9 cellular contexts compared by ENCODE assay signal in genomic region chr7:133742709-133743538, GRCh38.
DNase-seq lines count a peak whose midpoint lies in the region; ATAC-seq and TF ChIP-seq lines count a peak whose summit lies in the region.
"Had no signal": no experiment of that assay in that cellular context is flagged by ENCODE, and none has a peak within 500 bp of the region (broad histone marks: within the 10 kb centered on the region; RNA-seq: fewer than 3 reads in every experiment).

No MANE protein-coding gene starts in this region.

- no peaks in the 10 kb centered on the region for H3K27me3 Mint-ChIP-seq in activated naive CD4-positive, alpha-beta T cell treated with anti-CD3 and anti-CD28 coated beads, Interleukin-2, amount 10 ng/mL, durations not matched to agents 7 days and 5 days
- H3K27me3 Mint-ChIP-seq: dendritic cell treated with granulocyte-macrophage colony-stimulating factor and Interleukin-4, amounts not matched to agents 40 ng/mL and 50 ng/mL, for 4 days had no signal

- H3K36me3 ChIP-seq in osteoblast (ENCODE audit: insufficient read depth, low read length): no peaks in the 10 kb centered on the region

- H3K27me3 ChIP-seq in osteoblast (ENCODE audit: insufficient read depth, low read length): no peaks in the 10 kb centered on the region

- no peaks in the 10 kb centered on the region for H3K4me1 Mint-ChIP-seq in activated naive CD4-positive, alpha-beta T cell treated with anti-CD3 and anti-CD28 coated beads, Interleukin-2, amount 10 ng/mL, durations not matched to agents 7 days and 5 days

- peak; percentile 43 for TF ChIP-seq CTCF in GM12864 (IDR thresholded peaks at IDR 0.05; ENCODE audit: low read depth, low read length, missing control alignments)
- peak; percentile 65 for TF ChIP-seq CTCF in cardiac fibroblast (IDR thresholded peaks at IDR 0.05; ENCODE audit: low read depth, low read length)
- peak; percentile 74 for TF ChIP-seq CTCF in osteoblast (IDR thresholded peaks at IDR 0.05; ENCODE audit: extremely low read depth, low read depth, low read length)

- DNase-seq in GM12864 (ENCODE audit: low read depth) (no peak), NCI-H146 (lab: John Stamatoyannopoulos, UW) (peak; percentile 6), cardiac fibroblast (ENCODE audit: low read depth in 2 of 2) (peak; percentile 58 to 62), osteoblast (ENCODE audit: insufficient read length, low spot score, missing footprints) (no peak)
- DNase-seq in activated CD4-positive, alpha-beta T cell treated with anti-CD3 and anti-CD28 coated beads, Interleukin-2, amount 50 U/mL, for 1 hour: no peak
- DNase-seq in activated naive CD4-positive, alpha-beta T cell treated with anti-CD3 and anti-CD28 coated beads, Interleukin-2, amount 10 ng/mL, durations not matched to agents 7 days and 5 days: no peak

- no peaks in the 10 kb centered on the region for H3K9me3 Mint-ChIP-seq in activated naive CD4-positive, alpha-beta T cell treated with anti-CD3 and anti-CD28 coated beads, Interleukin-2, amount 10 ng/mL, durations not matched to agents 7 days and 5 days
- H3K9me3 Mint-ChIP-seq: dendritic cell treated with granulocyte-macrophage colony-stimulating factor and Interleukin-4, amounts not matched to agents 40 ng/mL and 50 ng/mL, for 4 days had no signal

- H3K27ac Mint-ChIP-seq in activated naive CD4-positive, alpha-beta T cell treated with anti-CD3 and anti-CD28 coated beads, Interleukin-2, amount 10 ng/mL, durations not matched to agents 7 days and 5 days: no peak overlapping the region
- H3K27ac Mint-ChIP-seq: dendritic cell treated with granulocyte-macrophage colony-stimulating factor and Interleukin-4, amounts not matched to agents 40 ng/mL and 50 ng/mL, for 4 days had no signal

- no peaks in the 10 kb centered on the region for H3K36me3 Mint-ChIP-seq in activated naive CD4-positive, alpha-beta T cell treated with anti-CD3 and anti-CD28 coated beads, Interleukin-2, amount 10 ng/mL, durations not matched to agents 7 days and 5 days

- H3K27ac ChIP-seq in osteoblast (ENCODE audit: low read depth, low read length): no peak overlapping the region

- CTCF ChIA-PET in activated naive CD4-positive, alpha-beta T cell treated with anti-CD3 and anti-CD28 coated beads, Interleukin-2, amount 10 ng/mL, durations not matched to agents 7 days and 5 days (lab: Charles Lee): interaction anchor here (0.8 kb wide), 1 partner anchor 34 kb away, joined by 3 read pairs; no protein-coding TSS in a partner anchor

- no peaks in the 10 kb centered on the region for H3K4me1 ChIP-seq in osteoblast (ENCODE audit: insufficient read depth, low read length)

- H3K4me2 ChIP-seq in osteoblast (ENCODE audit: insufficient read depth, low read length): no peak overlapping the region

- no peaks in the 10 kb centered on the region for H3K9me3 ChIP-seq in osteoblast (ENCODE audit: low read depth, low read length)

- H3K79me2 ChIP-seq in osteoblast (ENCODE audit: insufficient read depth, low read length): no peaks in the 10 kb centered on the region

- H4K20me1 ChIP-seq in osteoblast (ENCODE audit: insufficient read depth, low read length): no peaks in the 10 kb centered on the region

- no peak overlapping the region for H2AFZ ChIP-seq in osteoblast (ENCODE audit: low read length)

- no peak for ATAC-seq in GM19023 (IDR thresholded peaks at IDR 0.05; ENCODE audit: unreplicated experiment)
- no peak for ATAC-seq in GM21447 (IDR thresholded peaks at IDR 0.05; ENCODE audit: unreplicated experiment)

- no peak overlapping the region for H3K4me3 ChIP-seq in GM12864 (ENCODE audit: low read depth, low read length)
- H3K4me3 ChIP-seq in cardiac fibroblast (replicated peaks in 1 of 2; ENCODE audit: low read depth in 2 of 2, low read length in 2 of 2): no peak overlapping the region
- no peak overlapping the region for H3K4me3 ChIP-seq in osteoblast (ENCODE audit: insufficient read depth, low read length)

- H3K4me3 Mint-ChIP-seq in activated naive CD4-positive, alpha-beta T cell treated with anti-CD3 and anti-CD28 coated beads, Interleukin-2, amount 10 ng/mL, durations not matched to agents 7 days and 5 days: no peak overlapping the region
- H3K4me3 Mint-ChIP-seq: dendritic cell treated with granulocyte-macrophage colony-stimulating factor and Interleukin-4, amounts not matched to agents 40 ng/mL and 50 ng/mL, for 4 days had no signal

Comparison
In these comparisons a context has a peak if more than half of its experiments do, and no peak if none do; other contexts are left out.
1. DNase-seq: peak in NCI-H146 (single experiment) and cardiac fibroblast (2 of 2); none in GM12864 (single experiment), osteoblast (single experiment), activated CD4-positive, alpha-beta T cell treated with anti-CD3 and anti-CD28 coated beads, Interleukin-2, amount 50 U/mL, for 1 hour (single experiment) and activated naive CD4-positive, alpha-beta T cell treated with anti-CD3 and anti-CD28 coated beads, Interleukin-2, amount 10 ng/mL, durations not matched to agents 7 days and 5 days (single experiment).
2. Peak in every context shown above with its lines, with median percentiles within 50 percentile points of each other: CTCF ChIP-seq.